9 cellular contexts compared by ENCODE assay signal in the genomic region with DNA sequence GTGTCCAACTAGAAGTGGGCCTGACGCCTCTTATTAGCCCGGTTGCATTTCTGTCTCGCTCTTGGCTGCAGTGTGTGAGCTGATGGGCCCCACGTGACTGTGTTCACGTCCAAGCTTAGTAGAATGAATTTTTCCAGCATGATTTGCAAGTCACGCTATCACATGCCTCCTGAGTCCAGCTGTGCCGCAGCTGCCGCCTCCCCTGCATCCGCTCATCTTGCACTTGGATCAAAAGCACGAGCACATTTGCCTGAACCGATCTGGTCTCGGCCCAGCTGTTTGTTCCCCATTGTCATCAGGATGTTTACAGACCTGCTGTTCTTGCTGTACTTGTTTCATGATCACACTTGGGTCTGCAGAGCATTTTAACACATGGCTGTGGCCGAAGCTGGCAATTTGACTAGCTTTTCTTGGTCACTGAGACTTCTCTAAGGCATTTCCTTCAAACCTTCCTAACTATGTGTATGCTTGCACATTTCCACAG.
DNase-seq lines count a peak whose midpoint lies in the region; ATAC-seq, FAIRE-seq and TF ChIP-seq lines count a peak whose summit lies in the region.
"Had no signal": no experiment of that assay in that cellular context is flagged by ENCODE, and none has a peak within 500 bp of the region (broad histone marks: within the 10 kb centered on the region; RNA-seq: fewer than 3 reads in every experiment).

No MANE protein-coding gene starts in this region.

- H3K27me3 ChIP-seq in brain microvascular endothelial cell (replicated peaks) (no peaks in the 10 kb centered on the region), stomach (no peaks in the 10 kb centered on the region)

- peak overlapping the region; percentile 57 for H3K27ac ChIP-seq in brain microvascular endothelial cell
- H3K27ac ChIP-seq in stomach, result peak overlapping the region in 4 of 5 donors; percentile 7 to 80 (median 56)
- H3K27ac ChIP-seq in RWPE1, result no peak overlapping the region

- CTCF ChIA-PET in RWPE1 (lab: Yijun Ruan, JAX), result no interaction called here

- peaks cover 5 to 34% (median 17%) of the 10 kb centered on the region in 4 donors for H3K4me1 ChIP-seq in stomach

- in situ Hi-C loops in brain microvascular endothelial cell (cut with HindIII; ENCODE audit: low pct_ligation_motif_present, low sequenced_read_pairs), result no loop called here

- no peak for TF ChIP-seq EP300 in stomach (IDR thresholded peaks at IDR 0.05)

- H3K36me3 ChIP-seq in brain microvascular endothelial cell (replicated peaks) (no peaks in the 10 kb centered on the region), stomach (no peaks in the 10 kb centered on the region)

- no peaks in the 10 kb centered on the region for H3K9me3 ChIP-seq in stomach

- no peak for FAIRE-seq in RCC 7860 (lab: Jason Lieb, UNC)

- ATAC-seq in GM21381 (IDR thresholded peaks at IDR 0.05; ENCODE audit: unreplicated experiment) (no peak), GM18858 (IDR thresholded peaks at IDR 0.05; ENCODE audit: unreplicated experiment) (no peak)

- H3K4me3 ChIP-seq in brain microvascular endothelial cell (ENCODE audit: low read depth, low read length) (no peak overlapping the region), stomach (no peak overlapping the region)

- POLR2A ChIA-PET in RWPE1 (lab: Yijun Ruan, JAX; ENCODE audit: low non-redundant PET), result no interaction called here

- 48 to 69% (median 61%) methylated on average over 13 of the region's 13 CpGs for WGBS in stomach, 5 donors

- TF ChIP-seq CTCF in brain microvascular endothelial cell (IDR thresholded peaks at IDR 0.05; ENCODE audit: low read depth, low read length, missing control alignments) (no peak), stomach (IDR thresholded peaks at IDR 0.05) (no peak), RWPE1 (conservative IDR thresholded peaks at IDR 0.05; ENCODE audit: low read depth) (no peak)

- intact Hi-C loops in stomach (cut with DNase I; ENCODE audit: low total_unique reads), result no loop called here

- no peak for TF ChIP-seq POLR2A in stomach (IDR thresholded peaks at IDR 0.05)

- peak; percentile 93 for DNase-seq in HCEC 1CT
- peak; percentile 89 for DNase-seq in brain microvascular endothelial cell
- DNase-seq in left kidney (ENCODE audit: low read depth, low spot score), result peak; percentile 72
- peak; percentile 51 for DNase-seq in stomach
- no peak for DNase-seq in RCC 7860 (ENCODE audit: low spot score)
- no peak for DNase-seq in RWPE1 (ENCODE audit: low spot score)
- DNase-seq: activated CD4-positive, alpha-beta memory T cell treated with anti-CD3 and anti-CD28 coated beads, Interleukin-2, amount 10 ng/mL, durations not matched to agents 7 days and 5 days had no signal

Comparison
In these comparisons a context has a peak if more than half of its experiments do, and no peak if none do; other contexts are left out.
1. DNase-seq: peak in HCEC 1CT (single experiment), brain microvascular endothelial cell (single experiment), left kidney (single experiment) and stomach (single experiment); none in RCC 7860 (single experiment) and RWPE1 (single experiment).